ENCODE assay signal across 16 cellular contexts in genomic region chr2:86140969-86141392, GRCh38. TPM values are rescaled to one million over a fixed set of nuclear protein-coding genes. Genes with fewer than 3 reads are reported as not detected.
DNase-seq lines count a peak whose midpoint lies in the region; ATAC-seq and TF ChIP-seq lines count a peak whose summit lies in the region.
"Had no signal": no experiment of that assay in that cellular context is flagged by ENCODE, and none has a peak within 500 bp of the region (broad histone marks: within the 10 kb centered on the region; RNA-seq: fewer than 3 reads in every experiment).

No MANE protein-coding gene starts in this region.

- H3F3A ChIP-seq in GM23338 (replicated peaks; ENCODE audit: low read depth): peaks cover 14% of the 10 kb centered on the region; the same call in 1 of the 2 replicates

- H2BK12ac ChIP-seq in neuronal stem cell (ENCODE audit: low read length): no peak overlapping the region

- H3K79me1 ChIP-seq in neuronal stem cell (ENCODE audit: low read depth, low read length): no peaks in the 10 kb centered on the region

- no peak overlapping the region for H3K14ac ChIP-seq in neuronal stem cell (ENCODE audit: low read length)

- H2AFZ ChIP-seq in GM23338 (no peak overlapping the region), neuronal stem cell (ENCODE audit: low read length) (no peak overlapping the region)

- no peak overlapping the region for H2BK15ac ChIP-seq in neuronal stem cell (ENCODE audit: low read length)

- intact Hi-C loops in activated CD4-positive, alpha-beta T cell treated with anti-CD3 and anti-CD28 coated beads, Interleukin-2, amount 10 ng/mL, durations not matched to agents 24 days and 14 days (cut with micrococcal nuclease): loop anchor here (5.0 kb wide), 1 partner anchor 34 kb away; the partner anchor contains the start of genes POLR1A and PTCD3
- intact Hi-C loops in CD14-positive monocyte (cut with micrococcal nuclease): no loop called here

- no peak overlapping the region for H3K4me3 ChIP-seq in GM23338
- no peak overlapping the region for H3K4me3 ChIP-seq in neuronal stem cell (ENCODE audit: low read length in 2 of 2)
- H3K4me3 ChIP-seq: ovary, tibial nerve had no signal

- TF ChIP-seq CTCF in GM23338 (conservative IDR thresholded peaks at IDR 0.05; ENCODE audit: low read depth in 2 of 2) (no peak), CD14-positive monocyte (IDR thresholded peaks at IDR 0.05) (no peak), GM13977 (IDR thresholded peaks at IDR 0.05; ENCODE audit: extremely low read depth, insufficient read depth, missing control alignments) (no peak)

- H3K27ac ChIP-seq in GM23338 (ENCODE audit: low read depth) (peak overlapping the region; percentile 74), neuronal stem cell (replicated peaks; ENCODE audit: low read length) (no peak overlapping the region)
- H3K27ac ChIP-seq: ovary, tibial nerve had no signal

- H3K27me3 ChIP-seq in GM23338 (ENCODE audit: insufficient read depth) (no peaks in the 10 kb centered on the region), neuronal stem cell (ENCODE audit: control insufficient read depth in 3 of 3, insufficient read depth in 3 of 3, low read depth in 1 of 3, low read length in 3 of 3) (no peaks in the 10 kb centered on the region)
- H3K27me3 ChIP-seq: ovary, tibial nerve had no signal

- H3K4me2 ChIP-seq in GM23338 (no peak overlapping the region), neuronal stem cell (ENCODE audit: insufficient read depth, low read length, poor library complexity, severe bottlenecking) (no peak overlapping the region)

- H3K27me3 Mint-ChIP-seq in activated CD4-positive, alpha-beta T cell treated with anti-CD3 and anti-CD28 coated beads, Interleukin-2, amount 10 ng/mL, durations not matched to agents 24 days and 14 days: no peaks in the 10 kb centered on the region
- H3K27me3 Mint-ChIP-seq in activated CD4-positive, alpha-beta T cell treated with anti-CD3 and anti-CD28 coated beads, Interleukin-2, amount 10 ng/mL, durations not matched to agents 7 days and 5 days: no peaks in the 10 kb centered on the region
- H3K27me3 Mint-ChIP-seq in GM23338 (ENCODE audit: insufficient read depth, low read depth, poor library complexity) (peaks cover 15% of the 10 kb centered on the region), CD14-positive monocyte (ENCODE audit: low read depth in 3 of 3) (no peaks in the 10 kb centered on the region)
- no peaks in the 10 kb centered on the region for H3K27me3 Mint-ChIP-seq in central memory CD8-positive, alpha-beta T cell

- CTCF ChIA-PET in activated CD4-positive, alpha-beta T cell treated with anti-CD3 and anti-CD28 coated beads, Interleukin-2, amount 10 ng/mL, durations not matched to agents 7 days and 5 days (lab: Charles Lee): interaction anchor here (0.7 kb wide), 1 partner anchor 305 kb away, joined by 3 read pairs; no protein-coding TSS in a partner anchor

- no peak overlapping the region for H2BK120ac ChIP-seq in neuronal stem cell (ENCODE audit: low read depth, low read length)

- H3K9me3 Mint-ChIP-seq in activated CD4-positive, alpha-beta T cell treated with anti-CD3 and anti-CD28 coated beads, Interleukin-2, amount 10 ng/mL, durations not matched to agents 24 days and 14 days: no peaks in the 10 kb centered on the region
- no peaks in the 10 kb centered on the region for H3K9me3 Mint-ChIP-seq in activated CD4-positive, alpha-beta T cell treated with anti-CD3 and anti-CD28 coated beads, Interleukin-2, amount 10 ng/mL, durations not matched to agents 7 days and 5 days
- H3K9me3 Mint-ChIP-seq in GM23338: no peaks in the 10 kb centered on the region
- H3K9me3 Mint-ChIP-seq in central memory CD8-positive, alpha-beta T cell: no peaks in the 10 kb centered on the region
- H3K9me3 Mint-ChIP-seq in CD14-positive monocyte: peaks cover 0 to 2% (median 0%) of the 10 kb centered on the region in 7 donors

- peaks cover 3% of the 10 kb centered on the region for H3K4me1 Mint-ChIP-seq in activated CD4-positive, alpha-beta T cell treated with anti-CD3 and anti-CD28 coated beads, Interleukin-2, amount 10 ng/mL, durations not matched to agents 24 days and 14 days
- H3K4me1 Mint-ChIP-seq in activated CD4-positive, alpha-beta T cell treated with anti-CD3 and anti-CD28 coated beads, Interleukin-2, amount 10 ng/mL, durations not matched to agents 7 days and 5 days: peaks cover 4% of the 10 kb centered on the region
- H3K4me1 Mint-ChIP-seq in GM23338 (no peaks in the 10 kb centered on the region), CD14-positive monocyte (peaks cover 35% of the 10 kb centered on the region)
- H3K4me1 Mint-ChIP-seq in central memory CD8-positive, alpha-beta T cell: no peaks in the 10 kb centered on the region

- H3K4me3 Mint-ChIP-seq in activated CD4-positive, alpha-beta T cell treated with anti-CD3 and anti-CD28 coated beads, Interleukin-2, amount 10 ng/mL, durations not matched to agents 24 days and 14 days: no peak overlapping the region
- H3K4me3 Mint-ChIP-seq in activated CD4-positive, alpha-beta T cell treated with anti-CD3 and anti-CD28 coated beads, Interleukin-2, amount 10 ng/mL, durations not matched to agents 7 days and 5 days: no peak overlapping the region
- H3K4me3 Mint-ChIP-seq in GM23338 (no peak overlapping the region), CD14-positive monocyte (no peak overlapping the region)
- no peak overlapping the region for H3K4me3 Mint-ChIP-seq in central memory CD8-positive, alpha-beta T cell

- no peak overlapping the region for H3K4ac ChIP-seq in neuronal stem cell (ENCODE audit: low read length)

- no peaks in the 10 kb centered on the region for H3K9me2 ChIP-seq in GM23338 (ENCODE audit: insufficient read depth)

- in situ Hi-C loops in GM13977 (cut with MboI; ENCODE audit: low pct_unique_long_range_greater_than_20kb, low sequenced_read_pairs, unreplicated experiment): no loop called here

- peak; percentile 23; the same call in 2 of the 3 replicates for ATAC-seq in GM23338
- ATAC-seq in central memory CD8-positive, alpha-beta T cell (replicated peaks; ENCODE audit: extremely low read depth, poor library complexity, severe bottlenecking): no peak

- no peaks in the 10 kb centered on the region for H3K79me2 ChIP-seq in GM23338 (replicated peaks; ENCODE audit: insufficient read depth)

- POLR2A ChIA-PET in activated CD4-positive, alpha-beta T cell treated with anti-CD3 and anti-CD28 coated beads, Interleukin-2, amount 10 ng/mL, durations not matched to agents 7 days and 5 days (lab: Charles Lee): interaction anchor here (0.6 kb wide), 1 partner anchor 9 kb away, joined by 7 read pairs; no protein-coding TSS in a partner anchor

- H3K23ac ChIP-seq in neuronal stem cell (ENCODE audit: low read depth, low read length, poor library complexity): no peak overlapping the region

- no peak overlapping the region for H4K91ac ChIP-seq in neuronal stem cell (ENCODE audit: low read depth, low read length, poor library complexity)

- peak overlapping the region; percentile 25 for H3K27ac Mint-ChIP-seq in activated CD4-positive, alpha-beta T cell treated with anti-CD3 and anti-CD28 coated beads, Interleukin-2, amount 10 ng/mL, durations not matched to agents 24 days and 14 days
- no peak overlapping the region for H3K27ac Mint-ChIP-seq in activated CD4-positive, alpha-beta T cell treated with anti-CD3 and anti-CD28 coated beads, Interleukin-2, amount 10 ng/mL, durations not matched to agents 7 days and 5 days
- H3K27ac Mint-ChIP-seq in GM23338 (no peak overlapping the region; the same call in none of the 2 replicates), CD14-positive monocyte (peak overlapping the region in 2 of 7 donors; percentile 22 to 48)
- H3K27ac Mint-ChIP-seq in central memory CD8-positive, alpha-beta T cell (ENCODE audit: low read depth): peak overlapping the region; percentile 46

- H3K9me3 ChIP-seq in neuronal stem cell (replicated peaks in 1 of 2; ENCODE audit: control insufficient read depth in 2 of 2, insufficient read depth in 1 of 2, low read depth in 1 of 2, low read length in 2 of 2): no peaks in the 10 kb centered on the region
- H3K9me3 ChIP-seq: ovary, tibial nerve had no signal

- peaks cover 9% of the 10 kb centered on the region for H4K20me1 ChIP-seq in GM23338 (replicated peaks; ENCODE audit: insufficient read depth)

- no peaks in the 10 kb centered on the region for H3K4me1 ChIP-seq in GM23338 (ENCODE audit: insufficient read depth)
- no peaks in the 10 kb centered on the region for H3K4me1 ChIP-seq in neuronal stem cell (ENCODE audit: control insufficient read depth in 2 of 2, insufficient read depth in 1 of 2, low read depth in 1 of 2, low read length in 2 of 2)
- H3K4me1 ChIP-seq: tibial nerve had no signal

- peaks cover 71% of the 10 kb centered on the region for H3K36me3 Mint-ChIP-seq in activated CD4-positive, alpha-beta T cell treated with anti-CD3 and anti-CD28 coated beads, Interleukin-2, amount 10 ng/mL, durations not matched to agents 24 days and 14 days (ENCODE audit: low read depth)
- H3K36me3 Mint-ChIP-seq in activated CD4-positive, alpha-beta T cell treated with anti-CD3 and anti-CD28 coated beads, Interleukin-2, amount 10 ng/mL, durations not matched to agents 7 days and 5 days (ENCODE audit: low read depth): peaks cover 69% of the 10 kb centered on the region
- H3K36me3 Mint-ChIP-seq in GM23338 (ENCODE audit: low read depth) (peaks cover 79% of the 10 kb centered on the region), CD14-positive monocyte (peaks cover 74 to 78% of the 10 kb centered on the region in 2 donors)
- H3K36me3 Mint-ChIP-seq in central memory CD8-positive, alpha-beta T cell (ENCODE audit: insufficient read depth): peaks cover 73% of the 10 kb centered on the region

- no peak for DNase-seq in activated CD4-positive, alpha-beta T cell treated with anti-CD3 and anti-CD28 coated beads, Interleukin-2, amount 10 ng/mL, durations not matched to agents 24 days and 14 days
- no peak for DNase-seq in activated CD4-positive, alpha-beta T cell treated with anti-CD3 and anti-CD28 coated beads, Interleukin-2, amount 10 ng/mL, durations not matched to agents 7 days and 5 days
- no peak for DNase-seq in GM23338 (ENCODE audit: low spot score)
- no peak for DNase-seq in central memory CD8-positive, alpha-beta T cell (ENCODE audit: low spot score in 2 of 2)
- no peak for DNase-seq in neuronal stem cell (ENCODE audit: low spot score)
- DNase-seq in CD14-positive monocyte (ENCODE audit: low spot score): no peak
- DNase-seq in GM13977 (ENCODE audit: low spot score): no peak
- DNase-seq in NCI-H524 (lab: John Stamatoyannopoulos, UW): no peak
- DNase-seq: activated naive CD4-positive, alpha-beta T cell treated with anti-CD3 and anti-CD28 coated beads, Interleukin-2, amount 50 U/mL, for 16 hours; cerebellar nuclear complex; erythroblast; NCI-H1092 treated with DMSO at 0.1 percent for 48 hours; NCI-H446; ovary; stimulated activated CD4-positive, alpha-beta T cell treated with anti-CD3 and anti-CD28 coated beads, Interleukin-15, amount 100 ng/mL, for 24 hours had no signal

- H2BK5ac ChIP-seq in neuronal stem cell (ENCODE audit: low read length): no peak overlapping the region

- peak overlapping the region; percentile 32 for H4K8ac ChIP-seq in neuronal stem cell (ENCODE audit: low read depth, low read length)

- no peak overlapping the region for H3K18ac ChIP-seq in neuronal stem cell (ENCODE audit: low read length)

- H3K36me3 ChIP-seq in GM23338 (ENCODE audit: insufficient read depth) (peaks cover 45% of the 10 kb centered on the region), neuronal stem cell (replicated peaks in 1 of 2; ENCODE audit: control insufficient read depth in 2 of 2, insufficient read depth in 2 of 2, low read length in 2 of 2) (peaks cover 37 to 98% of the 10 kb centered on the region in 2 donors)
- H3K36me3 ChIP-seq: ovary had no signal

- WGBS in neuronal stem cell (ENCODE audit: extremely low coverage in 2 of 2, insufficient read length in 2 of 2, insufficient replicate concordance in 1 of 2), 2 donors: no CpG with 5 or more reads among the region's 4 CpGs

- H2AK5ac ChIP-seq in neuronal stem cell (ENCODE audit: low read depth, low read length): no peak overlapping the region

- no peak overlapping the region for H3K9ac ChIP-seq in neuronal stem cell (ENCODE audit: low read depth, low read length, poor library complexity)

RNA-seq across cellular contexts. Expression of gene PTCD3, which starts 34.9 kb away (rescaled TPM):
- total RNA-seq in activated CD4-positive, alpha-beta T cell treated with anti-CD3 and anti-CD28 coated beads, Interleukin-2, amount 10 ng/mL, durations not matched to agents 24 days and 14 days: 169 and 177 TPM in 2 replicates
- 100 to 1,000 TPM; 141 to 162 TPM for total RNA-seq in activated CD4-positive, alpha-beta T cell treated with anti-CD3 and anti-CD28 coated beads, Interleukin-2, amount 10 ng/mL, durations not matched to agents 7 days and 5 days
- 147 and 223 TPM in 2 replicates for total RNA-seq in GM23338 (2014; rRNA removed; shearing (Covaris generic))
- polyA plus RNA-seq in GM23338 (2016; fragmentation: Nextera tagmentation; extraction: Ambion mirVana) (87.6 and 140 TPM in 2 replicates), CD14-positive monocyte (10 to 100 TPM; 14.0 to 17.8 TPM)
- 79.1 TPM for polyA plus RNA-seq in neuronal stem cell (2013, experiment 1 of 2)
- 78.1 TPM for polyA plus RNA-seq in neuronal stem cell (2013, experiment 2 of 2)

RNA-seq across cellular contexts. Expression of gene POLR1A, which starts 35.3 kb away (rescaled TPM):
- 66.8 and 73.5 TPM in 2 replicates for total RNA-seq in activated CD4-positive, alpha-beta T cell treated with anti-CD3 and anti-CD28 coated beads, Interleukin-2, amount 10 ng/mL, durations not matched to agents 24 days and 14 days
- 10 to 100 TPM; 34.5 to 36.6 TPM for total RNA-seq in activated CD4-positive, alpha-beta T cell treated with anti-CD3 and anti-CD28 coated beads, Interleukin-2, amount 10 ng/mL, durations not matched to agents 7 days and 5 days
- total RNA-seq in GM23338 (2014; rRNA removed; shearing (Covaris generic)): 33.4 and 43.2 TPM in 2 replicates
- 13.8 and 16.9 TPM in 2 replicates for polyA plus RNA-seq in GM23338 (2016; fragmentation: Nextera tagmentation; extraction: Ambion mirVana)
- 4.9 TPM for polyA plus RNA-seq in neuronal stem cell (2013, experiment 1 of 2)
- 5.2 TPM for polyA plus RNA-seq in neuronal stem cell (2013, experiment 2 of 2)
- 1 to 10 TPM in 1 of 2 donors, under 1 TPM in 1; 0.45 to 1.6 TPM for polyA plus RNA-seq in CD14-positive monocyte

RNA-seq across cellular contexts. Expression of gene IMMT, which starts 54.3 kb away (rescaled TPM):
- 181 and 188 TPM in 2 replicates for total RNA-seq in activated CD4-positive, alpha-beta T cell treated with anti-CD3 and anti-CD28 coated beads, Interleukin-2, amount 10 ng/mL, durations not matched to agents 24 days and 14 days
- 100 to 1,000 TPM; 130 to 135 TPM for total RNA-seq in activated CD4-positive, alpha-beta T cell treated with anti-CD3 and anti-CD28 coated beads, Interleukin-2, amount 10 ng/mL, durations not matched to agents 7 days and 5 days
- 83.1 and 96.7 TPM in 2 replicates for total RNA-seq in GM23338 (2014; rRNA removed; shearing (Covaris generic))
- polyA plus RNA-seq in GM23338 (2016; fragmentation: Nextera tagmentation; extraction: Ambion mirVana): 65.3 and 71.0 TPM in 2 replicates
- 69.8 TPM for polyA plus RNA-seq in neuronal stem cell (2013, experiment 1 of 2)
- 68.5 TPM for polyA plus RNA-seq in neuronal stem cell (2013, experiment 2 of 2)
- 10 to 100 TPM; 41.2 to 54.0 TPM for polyA plus RNA-seq in CD14-positive monocyte

RNA-seq across cellular contexts. Expression of gene MRPL35, which starts 58.3 kb away (rescaled TPM):
- total RNA-seq in activated CD4-positive, alpha-beta T cell treated with anti-CD3 and anti-CD28 coated beads, Interleukin-2, amount 10 ng/mL, durations not matched to agents 24 days and 14 days: 65.0 and 72.7 TPM in 2 replicates
- 10 to 100 TPM; 45.0 to 58.0 TPM for total RNA-seq in activated CD4-positive, alpha-beta T cell treated with anti-CD3 and anti-CD28 coated beads, Interleukin-2, amount 10 ng/mL, durations not matched to agents 7 days and 5 days
- total RNA-seq in GM23338 (2014; rRNA removed; shearing (Covaris generic)): 33.5 and 43.8 TPM in 2 replicates
- polyA plus RNA-seq in GM23338 (2016; fragmentation: Nextera tagmentation; extraction: Ambion mirVana) (57.2 and 62.0 TPM in 2 replicates), CD14-positive monocyte (10 to 100 TPM; 26.9 to 35.0 TPM)
- 25.6 TPM for polyA plus RNA-seq in neuronal stem cell (2013, experiment 1 of 2)
- polyA plus RNA-seq in neuronal stem cell (2013, experiment 2 of 2): 27.8 TPM

Comparison
In these comparisons a context has a peak if more than half of its experiments do, and no peak if none do; other contexts are left out.
1. H3K27ac Mint-ChIP-seq: peak in activated CD4-positive, alpha-beta T cell treated with anti-CD3 and anti-CD28 coated beads, Interleukin-2, amount 10 ng/mL, durations not matched to agents 24 days and 14 days (single experiment) and central memory CD8-positive, alpha-beta T cell (single experiment); none in activated CD4-positive, alpha-beta T cell treated with anti-CD3 and anti-CD28 coated beads, Interleukin-2, amount 10 ng/mL, durations not matched to agents 7 days and 5 days (single experiment) and GM23338 (single experiment).